9 cellular contexts compared by ENCODE assay signal in the genomic region with DNA sequence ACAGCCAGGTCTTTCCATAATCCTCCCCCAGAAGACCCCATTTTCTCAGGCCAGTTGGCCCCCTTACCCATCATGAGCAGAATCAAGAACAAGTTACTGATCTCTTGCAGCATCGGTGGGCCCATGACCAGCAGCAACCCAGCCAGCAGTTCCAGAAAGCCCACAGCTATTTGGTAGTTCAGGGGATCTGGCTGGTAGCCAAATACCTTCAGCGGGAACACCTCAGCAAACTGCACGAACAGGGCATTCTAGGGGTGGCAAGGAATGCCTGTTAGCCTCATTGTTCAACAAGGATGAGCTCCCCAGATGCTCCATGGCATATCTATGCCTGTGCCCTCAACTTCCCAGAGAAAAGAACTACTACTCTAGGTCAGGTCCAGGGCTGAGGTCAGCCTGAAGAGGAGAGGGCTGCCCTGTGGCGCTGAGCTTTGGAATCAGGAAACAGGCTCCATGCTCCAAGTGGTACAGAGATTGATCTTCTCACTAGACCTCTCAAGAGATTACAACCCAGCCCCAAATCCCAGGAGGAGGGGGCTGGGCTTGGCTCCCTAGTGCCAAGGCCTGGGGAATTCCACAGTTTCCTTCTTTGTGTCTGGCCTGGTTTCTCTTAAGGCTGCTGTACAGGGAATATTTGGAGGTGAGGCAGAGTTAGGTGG. TPM values are rescaled to one million over a fixed set of nuclear protein-coding genes. Genes with fewer than 3 reads are reported as not detected.
DNase-seq lines count a peak whose midpoint lies in the region; ATAC-seq and FAIRE-seq lines count a peak whose summit lies in the region.
"Had no signal": no experiment of that assay in that cellular context is flagged by ENCODE, and none has a peak within 500 bp of the region (broad histone marks: within the 10 kb centered on the region; RNA-seq: fewer than 3 reads in every experiment).

No MANE protein-coding gene starts in this region.

- POLR2A ChIA-PET in activated CD8-positive, alpha-beta T cell treated with anti-CD3 and anti-CD28 coated beads, Interleukin-2, amount 10 ng/mL, durations not matched to agents 7 days and 5 days (lab: Charles Lee): interaction anchor here (0.9 to 3.2 kb wide), 2 partner anchors 11 to 47 kb away, joined by 3 to 23 read pairs; a partner anchor contains a TSS

- H3K9me3 ChIP-seq in iPS-20b (ENCODE audit: insufficient read depth, low read depth, low read length) (no peaks in the 10 kb centered on the region), subcutaneous abdominal adipose tissue (ENCODE audit: control insufficient read depth in 5 of 5, low read length in 5 of 5) (no peaks in the 10 kb centered on the region)

- CTCF ChIA-PET in activated CD8-positive, alpha-beta T cell treated with anti-CD3 and anti-CD28 coated beads, Interleukin-2, amount 10 ng/mL, durations not matched to agents 7 days and 5 days (lab: Charles Lee): interaction anchor here (0.8 to 3.4 kb wide), 2 partner anchors 8 to 131 kb away, joined by 3 to 14 read pairs; no protein-coding TSS in a partner anchor

- peak overlapping the region; percentile 98 for H3K4me3 Mint-ChIP-seq in activated CD8-positive, alpha-beta T cell treated with anti-CD3 and anti-CD28 coated beads, Interleukin-2, amount 10 ng/mL, durations not matched to agents 7 days and 5 days

- H3K4me3 ChIP-seq in iPS-20b (ENCODE audit: low read length) (peak overlapping the region; percentile 80), subcutaneous abdominal adipose tissue (ENCODE audit: low read depth in 1 of 5, low read length in 5 of 5) (peak overlapping the region; percentile 72 to 95 (median 89))

- peak overlapping the region; percentile 96 for H3K27ac Mint-ChIP-seq in activated CD8-positive, alpha-beta T cell treated with anti-CD3 and anti-CD28 coated beads, Interleukin-2, amount 10 ng/mL, durations not matched to agents 7 days and 5 days

- peaks cover 31% of the 10 kb centered on the region for H3K4me1 Mint-ChIP-seq in activated CD8-positive, alpha-beta T cell treated with anti-CD3 and anti-CD28 coated beads, Interleukin-2, amount 10 ng/mL, durations not matched to agents 7 days and 5 days (ENCODE audit: low read depth)

- no peak for FAIRE-seq in HTR-8/SVneo (lab: Jason Lieb, UNC)
- FAIRE-seq: A204.1 had no signal

- peaks cover 30% of the 10 kb centered on the region for H3K36me3 Mint-ChIP-seq in activated CD8-positive, alpha-beta T cell treated with anti-CD3 and anti-CD28 coated beads, Interleukin-2, amount 10 ng/mL, durations not matched to agents 7 days and 5 days (ENCODE audit: low read depth)

- H3K27me3 Mint-ChIP-seq in activated CD8-positive, alpha-beta T cell treated with anti-CD3 and anti-CD28 coated beads, Interleukin-2, amount 10 ng/mL, durations not matched to agents 7 days and 5 days (ENCODE audit: low read depth): no peaks in the 10 kb centered on the region

- no peaks in the 10 kb centered on the region for H3K9me3 Mint-ChIP-seq in activated CD8-positive, alpha-beta T cell treated with anti-CD3 and anti-CD28 coated beads, Interleukin-2, amount 10 ng/mL, durations not matched to agents 7 days and 5 days (ENCODE audit: insufficient read depth)

- H3K9ac ChIP-seq in iPS-20b (ENCODE audit: low read depth, low read length) (peak overlapping the region; percentile 71; the same call in 1 of the 2 replicates), subcutaneous abdominal adipose tissue (ENCODE audit: low read length in 5 of 5) (peak overlapping the region; percentile 74 to 99 (median 87))

- no peak overlapping the region for H3K27ac ChIP-seq in iPS-20b (ENCODE audit: low read length)
- peak overlapping the region; percentile 92 for H3K27ac ChIP-seq in subcutaneous abdominal adipose tissue (ENCODE audit: low read depth, low read length)

- no peaks in the 10 kb centered on the region for H3K27me3 ChIP-seq in iPS-20b (ENCODE audit: insufficient read depth, low read length)
- no peaks in the 10 kb centered on the region for H3K27me3 ChIP-seq in subcutaneous abdominal adipose tissue (ENCODE audit: control insufficient read depth in 5 of 5, insufficient read depth in 4 of 5, low read length in 5 of 5)

- H3K4me1 ChIP-seq in iPS-20b (ENCODE audit: insufficient read depth, low read length) (peaks cover 4% of the 10 kb centered on the region; the same call in 1 of the 2 replicates), subcutaneous abdominal adipose tissue (ENCODE audit: control insufficient read depth in 5 of 5, insufficient read depth in 5 of 5, low read length in 5 of 5) (peaks cover 9 to 27% (median 23%) of the 10 kb centered on the region in 5 donors)

- H3K36me3 ChIP-seq in iPS-20b (ENCODE audit: insufficient read depth, low read depth, low read length) (peaks cover 7% of the 10 kb centered on the region), subcutaneous abdominal adipose tissue (ENCODE audit: control insufficient read depth in 5 of 5, insufficient read depth in 5 of 5, low read length in 5 of 5) (peaks cover 5 to 15% (median 12%) of the 10 kb centered on the region in 5 donors)

- DNase-seq in DMS 273 (lab: John Stamatoyannopoulos, UW; ENCODE audit: unreplicated experiment): peak; percentile 22
- DNase-seq in DMS 273 treated with DMSO at 0.1 percent for 48 hours (lab: John Stamatoyannopoulos, UW): no peak
- DNase-seq in activated CD8-positive, alpha-beta T cell treated with anti-CD3 and anti-CD28 coated beads, Interleukin-2, amount 10 ng/mL, durations not matched to agents 7 days and 5 days: no peak
- DNase-seq in HTR-8/SVneo (ENCODE audit: insufficient read length, low spot score): no peak
- DNase-seq in stimulated activated CD4-positive, alpha-beta T cell treated with anti-CD3 and anti-CD28 coated beads, Interleukin-15, amount 100 ng/mL, for 24 hours: no peak
- DNase-seq in activated gamma-delta T cell treated with Interleukin-2 at 50 U/mL for 16 hours: no peak

- no peak for ATAC-seq in activated CD8-positive, alpha-beta T cell treated with anti-CD3 and anti-CD28 coated beads, Interleukin-2, amount 10 ng/mL, durations not matched to agents 7 days and 5 days

RNA-seq across cellular contexts. Expression of a gene that starts 1.3 kb away (rescaled TPM):
- 10 to 100 TPM; 24.8 to 26.7 TPM for total RNA-seq in activated CD8-positive, alpha-beta T cell treated with anti-CD3 and anti-CD28 coated beads, Interleukin-2, amount 10 ng/mL, durations not matched to agents 7 days and 5 days

RNA-seq across cellular contexts. Expression of a gene that starts 47.9 kb away (rescaled TPM):
- total RNA-seq in activated CD8-positive, alpha-beta T cell treated with anti-CD3 and anti-CD28 coated beads, Interleukin-2, amount 10 ng/mL, durations not matched to agents 7 days and 5 days: 10 to 100 TPM; 15.2 to 19.2 TPM

RNA-seq across cellular contexts. Expression of a gene that starts 54.4 kb away (rescaled TPM):
- total RNA-seq in activated CD8-positive, alpha-beta T cell treated with anti-CD3 and anti-CD28 coated beads, Interleukin-2, amount 10 ng/mL, durations not matched to agents 7 days and 5 days: under 1 TPM; 0.29 to 0.39 TPM
